Comparison of ENCODE assay signal across 1 cellular context in genomic region chr11:67213251-67213650, GRCh38.
TF ChIP-seq lines count a peak whose summit lies in the region.

No MANE protein-coding gene starts in this region.

TF ChIP-seq in GM12878, 131 proteins besides CTCF, POLR2A, EP300 and RAD21 (continued from another document and continues in another):
- TF ChIP-seq E2F8 (IDR thresholded peaks at IDR 0.05; ENCODE audit: low read depth, partially characterized antibody), result no peak
- no peak for TF ChIP-seq SMAD1 (IDR thresholded peaks at IDR 0.05; ENCODE audit: low read depth, partially characterized antibody)
- TF ChIP-seq, protein P1, sequence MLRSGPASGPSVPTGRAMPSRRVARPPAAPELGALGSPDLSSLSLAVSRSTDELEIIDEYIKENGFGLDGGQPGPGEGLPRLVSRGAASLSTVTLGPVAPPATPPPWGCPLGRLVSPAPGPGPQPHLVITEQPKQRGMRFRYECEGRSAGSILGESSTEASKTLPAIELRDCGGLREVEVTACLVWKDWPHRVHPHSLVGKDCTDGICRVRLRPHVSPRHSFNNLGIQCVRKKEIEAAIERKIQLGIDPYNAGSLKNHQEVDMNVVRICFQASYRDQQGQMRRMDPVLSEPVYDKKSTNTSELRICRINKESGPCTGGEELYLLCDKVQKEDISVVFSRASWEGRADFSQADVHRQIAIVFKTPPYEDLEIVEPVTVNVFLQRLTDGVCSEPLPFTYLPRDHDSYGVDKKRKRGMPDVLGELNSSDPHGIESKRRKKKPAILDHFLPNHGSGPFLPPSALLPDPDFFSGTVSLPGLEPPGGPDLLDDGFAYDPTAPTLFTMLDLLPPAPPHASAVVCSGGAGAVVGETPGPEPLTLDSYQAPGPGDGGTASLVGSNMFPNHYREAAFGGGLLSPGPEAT (IDR thresholded peaks at IDR 0.05; ENCODE audit: low read depth), result peak; percentile 63
- no peak for TF ChIP-seq CEBPB (IDR thresholded peaks at IDR 0.05; ENCODE audit: borderline replicate concordance in 1 of 2, low read depth in 2 of 2, low read length in 2 of 2)
- TF ChIP-seq RAD51 (IDR thresholded peaks at IDR 0.05), result no peak
- no peak for TF ChIP-seq ZNF207 (IDR thresholded peaks at IDR 0.05; ENCODE audit: borderline replicate concordance)
- peak; percentile 41; the same call in 1 of the 2 replicates for TF ChIP-seq MLLT1 (IDR thresholded peaks at IDR 0.05)
- TF ChIP-seq GABPA (IDR thresholded peaks at IDR 0.05; ENCODE audit: low read depth), result no peak
- TF ChIP-seq, protein P2, sequence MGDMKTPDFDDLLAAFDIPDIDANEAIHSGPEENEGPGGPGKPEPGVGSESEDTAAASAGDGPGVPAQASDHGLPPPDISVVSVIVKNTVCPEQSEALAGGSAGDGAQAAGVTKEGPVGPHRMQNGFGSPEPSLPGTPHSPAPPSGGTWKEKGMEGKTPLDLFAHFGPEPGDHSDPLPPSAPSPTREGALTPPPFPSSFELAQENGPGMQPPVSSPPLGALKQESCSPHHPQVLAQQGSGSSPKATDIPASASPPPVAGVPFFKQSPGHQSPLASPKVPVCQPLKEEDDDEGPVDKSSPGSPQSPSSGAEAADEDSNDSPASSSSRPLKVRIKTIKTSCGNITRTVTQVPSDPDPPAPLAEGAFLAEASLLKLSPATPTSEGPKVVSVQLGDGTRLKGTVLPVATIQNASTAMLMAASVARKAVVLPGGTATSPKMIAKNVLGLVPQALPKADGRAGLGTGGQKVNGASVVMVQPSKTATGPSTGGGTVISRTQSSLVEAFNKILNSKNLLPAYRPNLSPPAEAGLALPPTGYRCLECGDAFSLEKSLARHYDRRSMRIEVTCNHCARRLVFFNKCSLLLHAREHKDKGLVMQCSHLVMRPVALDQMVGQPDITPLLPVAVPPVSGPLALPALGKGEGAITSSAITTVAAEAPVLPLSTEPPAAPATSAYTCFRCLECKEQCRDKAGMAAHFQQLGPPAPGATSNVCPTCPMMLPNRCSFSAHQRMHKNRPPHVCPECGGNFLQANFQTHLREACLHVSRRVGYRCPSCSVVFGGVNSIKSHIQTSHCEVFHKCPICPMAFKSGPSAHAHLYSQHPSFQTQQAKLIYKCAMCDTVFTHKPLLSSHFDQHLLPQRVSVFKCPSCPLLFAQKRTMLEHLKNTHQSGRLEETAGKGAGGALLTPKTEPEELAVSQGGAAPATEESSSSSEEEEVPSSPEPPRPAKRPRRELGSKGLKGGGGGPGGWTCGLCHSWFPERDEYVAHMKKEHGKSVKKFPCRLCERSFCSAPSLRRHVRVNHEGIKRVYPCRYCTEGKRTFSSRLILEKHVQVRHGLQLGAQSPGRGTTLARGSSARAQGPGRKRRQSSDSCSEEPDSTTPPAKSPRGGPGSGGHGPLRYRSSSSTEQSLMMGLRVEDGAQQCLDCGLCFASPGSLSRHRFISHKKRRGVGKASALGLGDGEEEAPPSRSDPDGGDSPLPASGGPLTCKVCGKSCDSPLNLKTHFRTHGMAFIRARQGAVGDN (IDR thresholded peaks at IDR 0.05), result no peak
- TF ChIP-seq EZH2 (IDR thresholded peaks at IDR 0.05; ENCODE audit: borderline replicate concordance, control insufficient read depth, low read depth, low read length), result no peak
- TF ChIP-seq STAT3 (IDR thresholded peaks at IDR 0.05; ENCODE audit: low read depth, low read length), result no peak
- TF ChIP-seq ZBTB4 (CRISPR knock-in tag; IDR thresholded peaks at IDR 0.05), result no peak
- TF ChIP-seq BCL11A (IDR thresholded peaks at IDR 0.05; ENCODE audit: low read depth, low read length), result no peak
- TF ChIP-seq, protein P3, sequence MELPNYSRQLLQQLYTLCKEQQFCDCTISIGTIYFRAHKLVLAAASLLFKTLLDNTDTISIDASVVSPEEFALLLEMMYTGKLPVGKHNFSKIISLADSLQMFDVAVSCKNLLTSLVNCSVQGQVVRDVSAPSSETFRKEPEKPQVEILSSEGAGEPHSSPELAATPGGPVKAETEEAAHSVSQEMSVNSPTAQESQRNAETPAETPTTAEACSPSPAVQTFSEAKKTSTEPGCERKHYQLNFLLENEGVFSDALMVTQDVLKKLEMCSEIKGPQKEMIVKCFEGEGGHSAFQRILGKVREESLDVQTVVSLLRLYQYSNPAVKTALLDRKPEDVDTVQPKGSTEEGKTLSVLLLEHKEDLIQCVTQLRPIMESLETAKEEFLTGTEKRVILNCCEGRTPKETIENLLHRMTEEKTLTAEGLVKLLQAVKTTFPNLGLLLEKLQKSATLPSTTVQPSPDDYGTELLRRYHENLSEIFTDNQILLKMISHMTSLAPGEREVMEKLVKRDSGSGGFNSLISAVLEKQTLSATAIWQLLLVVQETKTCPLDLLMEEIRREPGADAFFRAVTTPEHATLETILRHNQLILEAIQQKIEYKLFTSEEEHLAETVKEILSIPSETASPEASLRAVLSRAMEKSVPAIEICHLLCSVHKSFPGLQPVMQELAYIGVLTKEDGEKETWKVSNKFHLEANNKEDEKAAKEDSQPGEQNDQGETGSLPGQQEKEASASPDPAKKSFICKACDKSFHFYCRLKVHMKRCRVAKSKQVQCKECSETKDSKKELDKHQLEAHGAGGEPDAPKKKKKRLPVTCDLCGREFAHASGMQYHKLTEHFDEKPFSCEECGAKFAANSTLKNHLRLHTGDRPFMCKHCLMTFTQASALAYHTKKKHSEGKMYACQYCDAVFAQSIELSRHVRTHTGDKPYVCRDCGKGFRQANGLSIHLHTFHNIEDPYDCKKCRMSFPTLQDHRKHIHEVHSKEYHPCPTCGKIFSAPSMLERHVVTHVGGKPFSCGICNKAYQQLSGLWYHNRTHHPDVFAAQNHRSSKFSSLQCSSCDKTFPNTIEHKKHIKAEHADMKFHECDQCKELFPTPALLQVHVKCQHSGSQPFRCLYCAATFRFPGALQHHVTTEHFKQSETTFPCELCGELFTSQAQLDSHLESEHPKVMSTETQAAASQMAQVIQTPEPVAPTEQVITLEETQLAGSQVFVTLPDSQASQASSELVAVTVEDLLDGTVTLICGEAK (IDR thresholded peaks at IDR 0.05; ENCODE audit: borderline replicate concordance), result no peak; the same call in 1 of the 2 replicates
- no peak for TF ChIP-seq SMARCA5 (IDR thresholded peaks at IDR 0.05)
- TF ChIP-seq MXI1 (IDR thresholded peaks at IDR 0.05; ENCODE audit: low read depth, low read length), result peak; percentile 48; the same call in 1 of the 2 replicates
- peak; percentile 55; the same call in 1 of the 2 replicates for TF ChIP-seq NFIC (IDR thresholded peaks at IDR 0.05; ENCODE audit: low read depth, low read length)
- no peak for TF ChIP-seq CBX3 (IDR thresholded peaks at IDR 0.05; ENCODE audit: borderline replicate concordance, low read depth)
- no peak for TF ChIP-seq HDAC2 (IDR thresholded peaks at IDR 0.05)
- TF ChIP-seq IRF4 (IDR thresholded peaks at IDR 0.05; ENCODE audit: low read depth, low read length), result peak; percentile 62; the same call in 1 of the 2 replicates
- TF ChIP-seq E4F1 (IDR thresholded peaks at IDR 0.05; ENCODE audit: borderline replicate concordance, partially characterized antibody), result no peak
- TF ChIP-seq, protein P4, sequence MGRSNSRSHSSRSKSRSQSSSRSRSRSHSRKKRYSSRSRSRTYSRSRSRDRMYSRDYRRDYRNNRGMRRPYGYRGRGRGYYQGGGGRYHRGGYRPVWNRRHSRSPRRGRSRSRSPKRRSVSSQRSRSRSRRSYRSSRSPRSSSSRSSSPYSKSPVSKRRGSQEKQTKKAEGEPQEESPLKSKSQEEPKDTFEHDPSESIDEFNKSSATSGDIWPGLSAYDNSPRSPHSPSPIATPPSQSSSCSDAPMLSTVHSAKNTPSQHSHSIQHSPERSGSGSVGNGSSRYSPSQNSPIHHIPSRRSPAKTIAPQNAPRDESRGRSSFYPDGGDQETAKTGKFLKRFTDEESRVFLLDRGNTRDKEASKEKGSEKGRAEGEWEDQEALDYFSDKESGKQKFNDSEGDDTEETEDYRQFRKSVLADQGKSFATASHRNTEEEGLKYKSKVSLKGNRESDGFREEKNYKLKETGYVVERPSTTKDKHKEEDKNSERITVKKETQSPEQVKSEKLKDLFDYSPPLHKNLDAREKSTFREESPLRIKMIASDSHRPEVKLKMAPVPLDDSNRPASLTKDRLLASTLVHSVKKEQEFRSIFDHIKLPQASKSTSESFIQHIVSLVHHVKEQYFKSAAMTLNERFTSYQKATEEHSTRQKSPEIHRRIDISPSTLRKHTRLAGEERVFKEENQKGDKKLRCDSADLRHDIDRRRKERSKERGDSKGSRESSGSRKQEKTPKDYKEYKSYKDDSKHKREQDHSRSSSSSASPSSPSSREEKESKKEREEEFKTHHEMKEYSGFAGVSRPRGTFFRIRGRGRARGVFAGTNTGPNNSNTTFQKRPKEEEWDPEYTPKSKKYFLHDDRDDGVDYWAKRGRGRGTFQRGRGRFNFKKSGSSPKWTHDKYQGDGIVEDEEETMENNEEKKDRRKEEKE (IDR thresholded peaks at IDR 0.05), result no peak
- TF ChIP-seq BACH1 (IDR thresholded peaks at IDR 0.05; ENCODE audit: borderline replicate concordance), result no peak
- 0 out of 2 replicates have a peak, but pooled peaks have one; percentile 37 for TF ChIP-seq EED (IDR thresholded peaks at IDR 0.05; ENCODE audit: low read depth)
- peak; percentile 47; the same call in 1 of the 2 replicates for TF ChIP-seq CREM (IDR thresholded peaks at IDR 0.05; ENCODE audit: low read depth)
- no peak for TF ChIP-seq FOXK2 (IDR thresholded peaks at IDR 0.05)
- no peak for TF ChIP-seq RCOR1 (conservative IDR thresholded peaks at IDR 0.05; ENCODE audit: low read depth, low read length)
- no peak for TF ChIP-seq SMC3 (IDR thresholded peaks at IDR 0.05; ENCODE audit: borderline replicate concordance, low read length)
- TF ChIP-seq SUZ12 (IDR thresholded peaks at IDR 0.05; ENCODE audit: unreplicated experiment), result no peak
- peak; percentile 94 for TF ChIP-seq SPI1 (IDR thresholded peaks at IDR 0.05; ENCODE audit: borderline replicate concordance, insufficient read depth, low read depth, low read length)
